Comparison of ENCODE assay signal across 8 cellular contexts in the genomic region with DNA sequence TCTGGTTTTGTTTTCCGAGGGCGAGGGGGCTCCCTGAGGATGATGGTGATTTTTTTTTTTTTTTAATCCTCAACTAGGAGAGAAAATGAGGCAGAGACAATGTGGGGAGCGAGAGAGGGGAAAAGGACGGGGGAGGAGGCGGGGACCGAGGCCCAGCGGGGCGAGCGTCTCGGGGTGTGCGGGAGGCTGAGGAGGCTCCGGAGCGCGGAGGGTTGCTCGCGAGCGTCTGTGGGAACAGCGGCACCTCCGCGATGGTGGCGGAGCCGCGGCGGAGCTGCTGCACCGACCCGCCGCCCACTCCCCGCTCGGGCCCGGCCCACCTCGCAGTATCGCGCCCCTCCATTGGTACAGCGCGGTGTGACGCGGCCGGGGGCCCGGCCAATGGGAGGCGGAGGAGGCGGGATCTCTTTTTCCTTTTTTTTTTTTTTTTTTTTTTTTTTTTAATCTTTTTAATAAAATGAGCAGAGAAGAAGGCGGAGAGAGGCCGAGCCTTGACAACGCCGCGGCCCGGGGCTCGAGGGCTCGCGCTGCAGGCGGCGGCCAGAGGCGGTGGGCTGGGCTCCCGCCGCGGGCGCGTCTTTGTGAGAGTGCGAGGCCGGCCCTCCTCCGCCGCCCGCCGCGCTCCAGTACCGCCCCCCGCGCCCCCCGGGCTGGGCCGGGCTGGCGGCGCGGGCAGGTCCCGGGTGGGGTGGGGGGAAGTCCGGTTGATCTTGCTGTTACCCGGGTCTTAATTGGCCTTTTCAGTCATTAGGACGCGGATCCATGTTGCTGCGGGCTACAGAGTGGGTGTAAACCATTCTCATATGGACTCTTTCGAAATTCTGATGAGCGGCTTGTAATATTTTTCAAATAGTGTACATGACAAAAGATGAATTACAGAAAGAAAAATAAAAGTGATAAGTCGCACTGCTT. TPM values are rescaled to one million over a fixed set of nuclear protein-coding genes. Genes with fewer than 3 reads are reported as not detected.
DNase-seq lines count a peak whose midpoint lies in the region; ATAC-seq and TF ChIP-seq lines count a peak whose summit lies in the region.

Gene RERE (minus strand): TSS at position 228 of the 912 bp plus-strand sequence.

- peak within 1 kb of the TSS; percentile 89 for H3K4me3 Mint-ChIP-seq in natural killer cell treated with Interleukin-12 subunit alpha and Interleukin-12 subunit beta and Interleukin-15 and Interleukin-18, amount 100 ng/mL, for 72 hours

- H2AFZ ChIP-seq in GM23248 (peak within 1 kb of the TSS; percentile 89), Karpas-422 (ENCODE audit: low read length) (peak within 1 kb of the TSS; percentile 97)

- CTCF ChIA-PET in RWPE1 (lab: Yijun Ruan, JAX) = interaction anchor here (0.6 kb wide), 1 partner anchor 102 kb away, joined by 3 read pairs; no protein-coding TSS in a partner anchor

- H3K27ac ChIP-seq in GM23248 (peak within 1 kb of the TSS; percentile 91), Karpas-422 (ENCODE audit: low read length) (peak within 1 kb of the TSS; percentile 50; the same call in 1 of the 2 replicates), RWPE1 (peak within 1 kb of the TSS; percentile 99)

- TF ChIP-seq CTCF in RWPE1 (conservative IDR thresholded peaks at IDR 0.05; ENCODE audit: low read depth) (no peak), fibroblast of mammary gland (conservative IDR thresholded peaks at IDR 0.05; ENCODE audit: control insufficient read depth, insufficient read depth, low read depth, low read length) (no peak)

- no peaks in the 10 kb centered on the region for H3K27me3 Mint-ChIP-seq in natural killer cell treated with Interleukin-12 subunit alpha and Interleukin-12 subunit beta and Interleukin-15 and Interleukin-18, amount 100 ng/mL, for 72 hours

- H3K4me3 ChIP-seq in GM23248 (peak within 1 kb of the TSS; percentile 93), Karpas-422 (ENCODE audit: low read length) (peak within 1 kb of the TSS; percentile 96), fibroblast of mammary gland (ENCODE audit: control insufficient read depth, low read depth, low read length) (peak within 1 kb of the TSS; percentile 71)

- in situ Hi-C loops in GM23248 (cut with MboI) = no loop called here

- POLR2A ChIA-PET in RWPE1 (lab: Yijun Ruan, JAX; ENCODE audit: low non-redundant PET) = interaction anchor here (0.6 to 0.8 kb wide), 5 partner anchors 62 to 714 kb away, joined by 3 to 6 read pairs (median 4); no protein-coding TSS in a partner anchor

- H3K79me2 ChIP-seq in GM23248 (ENCODE audit: insufficient read depth) (peaks cover 34% of the 10 kb centered on the region), Karpas-422 (ENCODE audit: low read length) (no peaks in the 10 kb centered on the region)

- peaks cover 34% of the 10 kb centered on the region for H3F3A ChIP-seq in GM23248 (ENCODE audit: insufficient read depth)

- H4K20me1 ChIP-seq in GM23248 (ENCODE audit: insufficient read depth) (no peaks in the 10 kb centered on the region), Karpas-422 (ENCODE audit: insufficient read depth, low read depth, low read length) (peaks cover 18% of the 10 kb centered on the region; the same call in 1 of the 2 replicates)

- peak; percentile 100 for ATAC-seq in natural killer cell treated with Interleukin-12 subunit alpha and Interleukin-12 subunit beta and Interleukin-15 and Interleukin-18, amount 100 ng/mL, for 72 hours

- H3K9me2 ChIP-seq in GM23248 (ENCODE audit: insufficient read depth) (no peaks in the 10 kb centered on the region), Karpas-422 (replicated peaks; ENCODE audit: insufficient read depth, low read length) (no peaks in the 10 kb centered on the region)

- H3K9me3 Mint-ChIP-seq in natural killer cell treated with Interleukin-12 subunit alpha and Interleukin-12 subunit beta and Interleukin-15 and Interleukin-18, amount 100 ng/mL, for 72 hours = no peaks in the 10 kb centered on the region

- no peaks in the 10 kb centered on the region for H3K27me3 ChIP-seq in GM23248 (replicated peaks; ENCODE audit: insufficient read depth)
- no peaks in the 10 kb centered on the region for H3K27me3 ChIP-seq in Karpas-422 (ENCODE audit: low read length)

- H3K9me3 ChIP-seq in GM23248 (ENCODE audit: low read depth) = no peaks in the 10 kb centered on the region
- H3K9me3 ChIP-seq in Karpas-422 (ENCODE audit: low read length) = no peaks in the 10 kb centered on the region

- H3K4me2 ChIP-seq in GM23248 (ENCODE audit: unreplicated experiment) (peak within 1 kb of the TSS; percentile 81), Karpas-422 (ENCODE audit: low read depth, low read length, poor library complexity, severe bottlenecking) (peak within 1 kb of the TSS; percentile 93)

- H3K36me3 ChIP-seq in GM23248 (ENCODE audit: low read depth) = no peaks in the 10 kb centered on the region
- no peaks in the 10 kb centered on the region for H3K36me3 ChIP-seq in Karpas-422 (ENCODE audit: insufficient read depth, low read length)

- H3K27ac Mint-ChIP-seq in natural killer cell treated with Interleukin-12 subunit alpha and Interleukin-12 subunit beta and Interleukin-15 and Interleukin-18, amount 100 ng/mL, for 72 hours = peak within 1 kb of the TSS; percentile 92 to 98

- 1% methylated on average over 14 to 81 of the region's 82 CpGs for WGBS in GM23248 (ENCODE audit: low coverage in 1 of 2, low lambda C conversion rate in 2 of 2, missing lambda C conversion rate in 2 of 2), 2 experiments

- no peaks in the 10 kb centered on the region for H3K36me3 Mint-ChIP-seq in natural killer cell treated with Interleukin-12 subunit alpha and Interleukin-12 subunit beta and Interleukin-15 and Interleukin-18, amount 100 ng/mL, for 72 hours

- DNase-seq in Daoy (ENCODE audit: low read depth) = peak; percentile 98
- DNase-seq in GM23248 = peak; percentile 95
- DNase-seq in Karpas-422 = peak; percentile 98
- peak; percentile 100 for DNase-seq in RWPE1 (ENCODE audit: low spot score)
- DNase-seq in activated T-helper 1 cell treated with anti-CD3 and anti-CD28 coated beads, Interleukin-2, amount 50 U/mL, for 16 hours (ENCODE audit: low read depth in 1 of 2, low spot score in 1 of 2) = peak; percentile 91 to 96
- DNase-seq in fibroblast of mammary gland (ENCODE audit: low read depth) = peak; percentile 85
- DNase-seq in natural killer cell treated with Interleukin-12 subunit alpha and Interleukin-12 subunit beta and Interleukin-15 and Interleukin-18, amount 100 ng/mL, for 72 hours (ENCODE audit: low spot score) = peak; percentile 97
- peak; percentile 93 for DNase-seq in stimulated activated naive CD4-positive, alpha-beta T cell treated with Interleukin-2 at 50 U/mL for 16 hours (lab: John Stamatoyannopoulos, UW)

- H3K9ac ChIP-seq in GM23248 = peak within 1 kb of the TSS; percentile 98
- H3K9ac ChIP-seq in Karpas-422 (ENCODE audit: low read length) = peak within 1 kb of the TSS; percentile 96

- peaks cover 52% of the 10 kb centered on the region for H3K4me1 ChIP-seq in GM23248 (ENCODE audit: insufficient read depth)
- peaks cover 32% of the 10 kb centered on the region for H3K4me1 ChIP-seq in Karpas-422 (ENCODE audit: low read length)

- H3K4me1 Mint-ChIP-seq in natural killer cell treated with Interleukin-12 subunit alpha and Interleukin-12 subunit beta and Interleukin-15 and Interleukin-18, amount 100 ng/mL, for 72 hours (ENCODE audit: low read depth in 2 of 2) = peaks cover 32 to 44% of the 10 kb centered on the region in 2 donors

RNA-seq across cellular contexts. Expression of gene RERE, which starts in this region (rescaled TPM):
- total RNA-seq in Daoy (2014; rRNA removed; shearing (Covaris generic)) = 14.9 and 33.6 TPM in 2 replicates
- total RNA-seq in GM23248 (2014; rRNA removed; shearing (Covaris generic)) = 9.5 and 26.0 TPM in 2 replicates
- polyA plus RNA-seq in GM23248 (2016; fragmentation: Nextera tagmentation; extraction: Ambion mirVana) = 20.3 and 26.2 TPM in 2 replicates
- total RNA-seq in Karpas-422 (2014; rRNA removed; shearing (Covaris generic); ENCODE audit: low replicate concordance) = 55.2 and 79.9 TPM in 2 replicates
- total RNA-seq in natural killer cell treated with Interleukin-12 subunit alpha and Interleukin-12 subunit beta and Interleukin-15 and Interleukin-18, amount 100 ng/mL, for 72 hours = 10 to 100 TPM; 38.2 to 72.4 TPM

Comparison
In these comparisons a context has a peak if more than half of its experiments do, and no peak if none do; other contexts are left out.
1. Peak in every context shown above with its lines: DNase-seq, ATAC-seq, H3K4me3 ChIP-seq and H3K27ac ChIP-seq.